ENCODE assay signal across 1 cellular context in the genomic region with DNA sequence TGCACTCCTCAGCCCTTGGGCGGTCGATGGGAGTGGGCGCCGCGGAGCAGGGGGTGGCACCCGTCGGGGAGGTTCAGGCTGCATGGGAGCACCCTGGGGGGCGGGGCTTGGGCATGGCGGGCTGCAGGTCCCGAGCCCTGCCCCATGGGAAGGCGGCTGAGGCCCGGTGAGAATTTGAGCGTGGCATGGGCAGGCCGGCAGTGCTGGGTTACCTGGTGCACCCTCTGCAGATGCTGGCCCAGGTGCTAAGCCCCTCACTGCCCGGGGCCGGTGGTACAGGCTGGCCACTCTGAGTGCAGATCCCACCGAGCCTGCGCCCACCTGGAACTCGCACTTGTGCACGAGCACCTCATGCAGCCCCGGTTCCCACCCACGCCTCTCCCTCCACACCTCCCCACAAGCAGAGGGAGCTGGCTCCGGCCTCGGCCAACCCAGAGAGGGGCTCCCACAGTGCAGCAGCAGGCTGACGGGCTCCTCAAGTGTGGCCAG.
TF ChIP-seq lines count a peak whose summit lies in the region.

No MANE protein-coding gene starts in this region.

TF ChIP-seq in GM23338, 12 proteins besides CTCF, POLR2A, EP300 and RAD21 (continued from another document):
- no peak for TF ChIP-seq ZNF462 (CRISPR knock-in tag; IDR thresholded peaks at IDR 0.05)
- no peak for TF ChIP-seq CREB1 (CRISPR knock-in tag; IDR thresholded peaks at IDR 0.05; ENCODE audit: low read depth)
